ENCODE assay signal across 8 cellular contexts in genomic region chr1:144102051-144102745, GRCh38.
DNase-seq lines count a peak whose midpoint lies in the region; ATAC-seq, FAIRE-seq and TF ChIP-seq lines count a peak whose summit lies in the region.
"Not testable (repeated sequence)": the region's sequence is repeated elsewhere in the genome, so short reads cannot be mapped to it uniquely, and the experiment has no call there.

No MANE protein-coding gene starts in this region.

- not testable (repeated sequence) for TF ChIP-seq POLR2A in GM12891 (IDR thresholded peaks at IDR 0.05; ENCODE audit: low read depth, low read length)

- DNase-seq in GM12891 (ENCODE audit: insufficient read length, low spot score) (peak; percentile 3), WERI-Rb-1 (peak; percentile 35), activated T-cell treated with anti-CD3 and anti-CD28 coated beads for 48 hours (ENCODE audit: low read depth) (peak; percentile 1), head of caudate nucleus (peak in 41 of 42 donors; percentile 0 to 46 (median 10)), memory B cell (ENCODE audit: low spot score in 2 of 2) (peak; percentile 5 to 33), psoas muscle (peak; percentile 20 to 67), thoracic aorta (ENCODE audit: low spot score) (peak; percentile 1)
- DNase-seq in activated naive CD8-positive, alpha-beta T cell treated with anti-CD3 and anti-CD28 coated beads, Interleukin-2, amount 50 U/mL, for 24 hours, result peak; percentile 3

- ATAC-seq in activated naive CD8-positive, alpha-beta T cell treated with anti-CD3 and anti-CD28 coated beads, Interleukin-2, amount 50 U/mL, for 24 hours; memory B cell (ENCODE audit: low read depth); psoas muscle; thoracic aorta (ENCODE audit: insufficient number of reproducible peaks, low FRiP score, low read depth): not testable (repeated sequence)

- H3K9me3 ChIP-seq in WERI-Rb-1 (ENCODE audit: severe bottlenecking), result peaks cover 30% of the 10 kb centered on the region
- not testable (repeated sequence) for H3K9me3 ChIP-seq in psoas muscle, thoracic aorta

- not testable (repeated sequence) for H3K4me1 Mint-ChIP-seq in activated naive CD8-positive, alpha-beta T cell treated with anti-CD3 and anti-CD28 coated beads, Interleukin-2, amount 50 U/mL, for 24 hours; memory B cell

- not testable (repeated sequence) for H3K4me3 Mint-ChIP-seq in activated naive CD8-positive, alpha-beta T cell treated with anti-CD3 and anti-CD28 coated beads, Interleukin-2, amount 50 U/mL, for 24 hours; memory B cell

- not testable (repeated sequence) for H3K4me3 ChIP-seq in WERI-Rb-1 (ENCODE audit: low read depth, low read length); psoas muscle; thoracic aorta

- not testable (repeated sequence) for H3K9me3 Mint-ChIP-seq in activated naive CD8-positive, alpha-beta T cell treated with anti-CD3 and anti-CD28 coated beads, Interleukin-2, amount 50 U/mL, for 24 hours; memory B cell

- not testable (repeated sequence) for H3K4me1 ChIP-seq in psoas muscle; thoracic aorta (ENCODE audit: control insufficient read depth in 1 of 2, low read depth in 2 of 2)

- peaks cover 17% of the 10 kb centered on the region for H3K27me3 ChIP-seq in WERI-Rb-1 (ENCODE audit: insufficient read depth, low read depth, severe bottlenecking)
- H3K27me3 ChIP-seq in psoas muscle (ENCODE audit: insufficient read depth in 3 of 3, low read length in 2 of 3); thoracic aorta (replicated peaks; ENCODE audit: insufficient read depth): not testable (repeated sequence)

- 32 to 42% (median 33%) methylated on average over 3 of the region's 3 CpGs for WGBS in psoas muscle, 3 donors

- not testable (repeated sequence) for H3K27ac Mint-ChIP-seq in activated naive CD8-positive, alpha-beta T cell treated with anti-CD3 and anti-CD28 coated beads, Interleukin-2, amount 50 U/mL, for 24 hours; memory B cell

- not testable (repeated sequence) for FAIRE-seq in GM12891 (lab: Jason Lieb, UNC)

- H3K36me3 Mint-ChIP-seq in activated naive CD8-positive, alpha-beta T cell treated with anti-CD3 and anti-CD28 coated beads, Interleukin-2, amount 50 U/mL, for 24 hours (ENCODE audit: low read depth); memory B cell: not testable (repeated sequence)

- intact Hi-C loops in head of caudate nucleus (cut with DNase I); psoas muscle (cut with DNase I): not testable (repeated sequence)

- not testable (repeated sequence) for H3K36me3 ChIP-seq in WERI-Rb-1; psoas muscle (ENCODE audit: insufficient read depth in 1 of 2, low read depth in 1 of 2); thoracic aorta

- H3K27ac ChIP-seq in WERI-Rb-1, psoas muscle, thoracic aorta: not testable (repeated sequence)

- not testable (repeated sequence) for TF ChIP-seq CTCF in WERI-Rb-1 (IDR thresholded peaks at IDR 0.05; ENCODE audit: low read depth, low read length); psoas muscle (IDR thresholded peaks at IDR 0.05); thoracic aorta (IDR thresholded peaks at IDR 0.05)

- not testable (repeated sequence) for H3K27me3 Mint-ChIP-seq in activated naive CD8-positive, alpha-beta T cell treated with anti-CD3 and anti-CD28 coated beads, Interleukin-2, amount 50 U/mL, for 24 hours; memory B cell
